Comparison of ENCODE assay signal across 8 cellular contexts in the genomic region with DNA sequence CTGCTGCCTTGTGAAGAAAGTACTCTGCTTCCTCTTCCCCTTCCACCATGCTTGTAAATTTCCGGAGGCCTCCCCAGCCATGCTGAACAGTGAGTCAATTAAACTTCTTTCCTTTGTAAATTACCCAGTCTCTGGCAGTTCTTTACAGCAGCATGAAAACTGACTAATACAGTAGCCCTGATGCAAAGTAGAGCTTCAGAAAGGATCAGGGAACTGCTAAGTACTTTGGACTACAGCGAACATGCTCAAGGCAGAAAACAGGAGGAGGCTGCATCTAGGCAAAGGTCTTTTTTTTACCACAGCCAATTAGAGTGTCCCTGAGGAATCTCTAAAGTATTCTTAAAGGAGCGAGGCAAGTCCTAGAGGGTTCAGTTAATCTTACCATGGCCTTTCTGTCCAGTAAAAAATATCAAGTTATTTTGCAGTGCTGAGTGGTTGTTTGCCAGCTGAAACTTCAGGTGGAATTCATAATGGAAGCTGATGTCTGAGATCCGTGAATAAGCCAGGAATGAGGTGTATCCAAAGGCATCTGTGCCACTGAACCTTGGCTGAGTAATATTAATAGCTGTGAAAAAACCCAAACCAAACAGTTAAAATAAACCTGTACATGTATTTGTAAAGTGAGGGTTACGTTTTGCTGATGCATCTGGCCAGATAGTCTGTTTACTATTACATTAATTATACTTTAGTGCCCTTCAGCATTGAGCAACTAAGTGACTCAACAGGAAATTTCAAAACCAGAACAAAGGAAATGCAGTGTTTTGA.
DNase-seq lines count a peak whose midpoint lies in the region; ATAC-seq, FAIRE-seq and TF ChIP-seq lines count a peak whose summit lies in the region.

No MANE protein-coding gene starts in this region.

- H3K9me3 ChIP-seq in kidney (ENCODE audit: control insufficient read depth in 1 of 2, low read length in 2 of 2) (no peaks in the 10 kb centered on the region), MM.1S (replicated peaks; ENCODE audit: insufficient read depth, low read length) (no peaks in the 10 kb centered on the region)

- H3K4me2 ChIP-seq in MM.1S (ENCODE audit: low read depth, low read length): no peak overlapping the region

- H3K9me3 Mint-ChIP-seq in activated T-cell treated with anti-CD3 and anti-CD28 coated beads, Interleukin-2, amount 50 U/mL, for 4 hours: no peaks in the 10 kb centered on the region

- H3K4me1 Mint-ChIP-seq in activated T-cell treated with anti-CD3 and anti-CD28 coated beads, Interleukin-2, amount 50 U/mL, for 4 hours (ENCODE audit: low read depth): no peaks in the 10 kb centered on the region

- H3K27ac ChIP-seq in kidney (ENCODE audit: low read depth in 2 of 2, low read length in 2 of 2): peak overlapping the region; percentile 1 to 11
- no peak overlapping the region for H3K27ac ChIP-seq in MM.1S (ENCODE audit: low read length)

- no peaks in the 10 kb centered on the region for H3K9me2 ChIP-seq in MM.1S (replicated peaks; ENCODE audit: insufficient read depth, low read length)

- H3K9ac ChIP-seq in kidney (ENCODE audit: low read length in 2 of 2) (peak overlapping the region in 1 of 2 donors; percentile 46), MM.1S (ENCODE audit: low read length) (no peak overlapping the region)

- H3F3A ChIP-seq in MM.1S (ENCODE audit: insufficient read depth, low read length): no peaks in the 10 kb centered on the region

- H4K20me1 ChIP-seq in MM.1S (ENCODE audit: insufficient read depth, low read length): no peaks in the 10 kb centered on the region

- H2AFZ ChIP-seq in MM.1S (ENCODE audit: low read length): no peak overlapping the region

- H3K4me3 ChIP-seq in WI38 (ENCODE audit: low read depth, low read length) (peak overlapping the region; percentile 20; the same call in 1 of the 2 replicates), kidney (ENCODE audit: low read length in 2 of 2) (peak overlapping the region in 1 of 2 donors; percentile 32), MM.1S (ENCODE audit: low read length) (no peak overlapping the region)

- H3K36me3 Mint-ChIP-seq in activated T-cell treated with anti-CD3 and anti-CD28 coated beads, Interleukin-2, amount 50 U/mL, for 4 hours (ENCODE audit: insufficient read depth): no peaks in the 10 kb centered on the region

- no peaks in the 10 kb centered on the region for H3K79me2 ChIP-seq in MM.1S (ENCODE audit: low read length)

- intact Hi-C loops in Right ventricle myocardium inferior (cut with DNase I) (no loop called here), cardiac septum (cut with DNase I) (no loop called here), kidney (cut with DNase I) (no loop called here)

- ATAC-seq in Right ventricle myocardium inferior: peak; percentile 54
- ATAC-seq in activated T-cell treated with anti-CD3 and anti-CD28 coated beads, Interleukin-2, amount 50 U/mL, for 4 hours: no peak

- H3K27me3 Mint-ChIP-seq in activated T-cell treated with anti-CD3 and anti-CD28 coated beads, Interleukin-2, amount 50 U/mL, for 4 hours (ENCODE audit: low read depth): peaks cover 4% of the 10 kb centered on the region

- TF ChIP-seq CTCF in WI38 (IDR thresholded peaks at IDR 0.05; ENCODE audit: low read depth, low read length) (no peak), kidney (IDR thresholded peaks at IDR 0.05; ENCODE audit: borderline replicate concordance, extremely low read depth, insufficient read depth) (no peak), MM.1S (IDR thresholded peaks at IDR 0.05; ENCODE audit: low read length) (no peak)

- H3K36me3 ChIP-seq in kidney (ENCODE audit: control insufficient read depth in 1 of 2, insufficient read depth in 2 of 2, low read length in 2 of 2) (no peaks in the 10 kb centered on the region), MM.1S (replicated peaks; ENCODE audit: insufficient read depth, low read length) (no peaks in the 10 kb centered on the region)

- DNase-seq in Right ventricle myocardium inferior (ENCODE audit: missing footprints): no peak
- no peak for DNase-seq in cardiac septum (ENCODE audit: low spot score)
- no peak for DNase-seq in kidney
- DNase-seq in activated CD4-positive, alpha-beta T cell treated with anti-CD3 and anti-CD28 coated beads, Interleukin-2, amount 50 U/mL, for 48 hours: no peak
- DNase-seq in C1 segment of cervical spinal cord (lab: John Stamatoyannopoulos, UW): no peak
- DNase-seq in activated T-cell treated with anti-CD3 and anti-CD28 coated beads, Interleukin-2, amount 50 U/mL, for 4 hours: no peak
- no peak for DNase-seq in MM.1S

- no peak for FAIRE-seq in kidney (lab: Jason Lieb, UNC)

- H3K4me3 Mint-ChIP-seq in activated T-cell treated with anti-CD3 and anti-CD28 coated beads, Interleukin-2, amount 50 U/mL, for 4 hours: no peak overlapping the region

- H3K4me1 ChIP-seq in kidney (ENCODE audit: control insufficient read depth in 1 of 2, insufficient read depth in 1 of 2, low read depth in 1 of 2, low read length in 2 of 2): peaks cover 0 to 16% of the 10 kb centered on the region in 2 donors
- H3K4me1 ChIP-seq in MM.1S (ENCODE audit: low read length): no peaks in the 10 kb centered on the region

- no peaks in the 10 kb centered on the region for H3K27me3 ChIP-seq in MM.1S (replicated peaks; ENCODE audit: insufficient read depth, low read length)
